In genomic region chr20:63861365-63861934, GRCh38 we compare ENCODE assay signal across 36 cellular contexts. TPM values are rescaled to one million over a fixed set of nuclear protein-coding genes. Genes with fewer than 3 reads are reported as not detected.
DNase-seq lines count a peak whose midpoint lies in the region; ATAC-seq and TF ChIP-seq lines count a peak whose summit lies in the region.
"Had no signal": no experiment of that assay in that cellular context is flagged by ENCODE, and none has a peak within 500 bp of the region (broad histone marks: within the 10 kb centered on the region; RNA-seq: fewer than 3 reads in every experiment).

Gene ABHD16B (plus strand): TSS chr20:63861498. CDS start chr20:63861541, 43 bp downstream.

- ATAC-seq in central memory CD8-positive, alpha-beta T cell (replicated peaks; ENCODE audit: extremely low read depth, poor library complexity, severe bottlenecking), result no peak
- no peak for ATAC-seq in foreskin keratinocyte
- ATAC-seq: gastroesophageal sphincter, GM12878, left ventricle myocardium superior, sciatic nerve, SK-N-SH treated with all-trans-retinoic acid at 6 μM for 48 hours had no signal

- no peak within 1 kb of the TSS for H3K4ac ChIP-seq in neuronal stem cell (ENCODE audit: low read length)

- no peak within 1 kb of the TSS for H3K4me2 ChIP-seq in neuronal stem cell (ENCODE audit: insufficient read depth, low read length, poor library complexity, severe bottlenecking)
- H3K4me2 ChIP-seq in neural progenitor cell, result no peak within 1 kb of the TSS

- H2BK120ac ChIP-seq in neuronal stem cell (ENCODE audit: low read depth, low read length), result no peak within 1 kb of the TSS

- H3K4me3 Mint-ChIP-seq in CD14-positive monocyte (peak within 1 kb of the TSS; percentile 50 to 77), neural progenitor cell (no peak within 1 kb of the TSS)
- no peak within 1 kb of the TSS for H3K4me3 Mint-ChIP-seq in central memory CD8-positive, alpha-beta T cell
- H3K4me3 Mint-ChIP-seq in activated CD4-positive, alpha-beta T cell treated with anti-CD3 and anti-CD28 coated beads, Interleukin-2, amount 10 ng/mL, durations not matched to agents 24 days and 14 days, result no peak within 1 kb of the TSS
- H3K4me3 Mint-ChIP-seq: activated naive CD8-positive, alpha-beta T cell treated with anti-CD3 and anti-CD28 coated beads, Interleukin-2, amount 10 ng/mL, durations not matched to agents 7 days and 5 days; neural crest cell had no signal

- H3K9me3 Mint-ChIP-seq in CD14-positive monocyte (no peaks in the 10 kb centered on the region), neural progenitor cell (no peaks in the 10 kb centered on the region)
- H3K9me3 Mint-ChIP-seq in central memory CD8-positive, alpha-beta T cell, result no peaks in the 10 kb centered on the region
- no peaks in the 10 kb centered on the region for H3K9me3 Mint-ChIP-seq in activated CD4-positive, alpha-beta T cell treated with anti-CD3 and anti-CD28 coated beads, Interleukin-2, amount 10 ng/mL, durations not matched to agents 24 days and 14 days
- H3K9me3 Mint-ChIP-seq: activated naive CD8-positive, alpha-beta T cell treated with anti-CD3 and anti-CD28 coated beads, Interleukin-2, amount 10 ng/mL, durations not matched to agents 7 days and 5 days; neural crest cell had no signal

- H3K4me1 ChIP-seq in neuronal stem cell (ENCODE audit: control insufficient read depth in 2 of 2, insufficient read depth in 1 of 2, low read depth in 1 of 2, low read length in 2 of 2), result peaks cover 19 to 33% of the 10 kb centered on the region in 2 donors
- H3K4me1 ChIP-seq in neural progenitor cell, result peaks cover 23% of the 10 kb centered on the region
- H3K4me1 ChIP-seq in foreskin keratinocyte, result no peaks in the 10 kb centered on the region

- H3K23ac ChIP-seq in neuronal stem cell (ENCODE audit: low read depth, low read length, poor library complexity), result peak within 1 kb of the TSS; percentile 85

- TF ChIP-seq CTCF in CD14-positive monocyte (IDR thresholded peaks at IDR 0.05), result no peak
- TF ChIP-seq CTCF in HL-60 (IDR thresholded peaks at IDR 0.05; ENCODE audit: insufficient read depth, low read length), result no peak
- TF ChIP-seq CTCF in neural progenitor cell (IDR thresholded peaks at IDR 0.05), result no peak
- no peak for TF ChIP-seq CTCF in foreskin keratinocyte (conservative IDR thresholded peaks at IDR 0.05)

- H2BK5ac ChIP-seq in neuronal stem cell (ENCODE audit: low read length), result peak within 1 kb of the TSS; percentile 75

- intact Hi-C loops in CD14-positive monocyte (cut with micrococcal nuclease), result loop anchor here (2.0 to 10.0 kb wide), 4 partner anchors 15 to 327 kb away; partner anchors contain the start of gene PTK6 (in 1 of the 2)
- intact Hi-C loops in activated CD4-positive, alpha-beta T cell treated with anti-CD3 and anti-CD28 coated beads, Interleukin-2, amount 10 ng/mL, durations not matched to agents 24 days and 14 days (cut with micrococcal nuclease), result loop anchor here (10.0 kb wide), 1 partner anchor 203 kb away; the partner anchor contains the start of gene TCEA2

- H3K36me3 ChIP-seq in neuronal stem cell (replicated peaks in 1 of 2; ENCODE audit: control insufficient read depth in 2 of 2, insufficient read depth in 2 of 2, low read length in 2 of 2) (peaks cover 8 to 33% of the 10 kb centered on the region in 2 donors), neural progenitor cell (no peaks in the 10 kb centered on the region)
- H3K36me3 ChIP-seq: uterus had no signal

- H3K27me3 ChIP-seq in HL-60 (ENCODE audit: insufficient read depth, poor library complexity, severe bottlenecking) (no peaks in the 10 kb centered on the region), neuronal stem cell (ENCODE audit: control insufficient read depth in 3 of 3, insufficient read depth in 3 of 3, low read depth in 1 of 3, low read length in 3 of 3) (no peaks in the 10 kb centered on the region), neural progenitor cell (no peaks in the 10 kb centered on the region), foreskin keratinocyte (peaks cover 24% of the 10 kb centered on the region)
- H3K27me3 ChIP-seq: uterus had no signal

- H3K4me1 Mint-ChIP-seq in CD14-positive monocyte, result peaks cover 60% of the 10 kb centered on the region
- H3K4me1 Mint-ChIP-seq in central memory CD8-positive, alpha-beta T cell, result peaks cover 47% of the 10 kb centered on the region
- peaks cover 45% of the 10 kb centered on the region for H3K4me1 Mint-ChIP-seq in neural progenitor cell
- H3K4me1 Mint-ChIP-seq in activated CD4-positive, alpha-beta T cell treated with anti-CD3 and anti-CD28 coated beads, Interleukin-2, amount 10 ng/mL, durations not matched to agents 24 days and 14 days, result peaks cover 30% of the 10 kb centered on the region

- H3K14ac ChIP-seq in neuronal stem cell (ENCODE audit: low read length), result no peak within 1 kb of the TSS

- peak within 1 kb of the TSS; percentile 96 for H2AK5ac ChIP-seq in neuronal stem cell (ENCODE audit: low read depth, low read length)

- no peak within 1 kb of the TSS for H2BK15ac ChIP-seq in neuronal stem cell (ENCODE audit: low read length)

- H3K27ac Mint-ChIP-seq in CD14-positive monocyte (peak within 1 kb of the TSS; percentile 79 to 92 (median 89)), neural progenitor cell (no peak within 1 kb of the TSS)
- peak within 1 kb of the TSS; percentile 68 for H3K27ac Mint-ChIP-seq in central memory CD8-positive, alpha-beta T cell (ENCODE audit: low read depth)
- no peak within 1 kb of the TSS for H3K27ac Mint-ChIP-seq in activated CD4-positive, alpha-beta T cell treated with anti-CD3 and anti-CD28 coated beads, Interleukin-2, amount 10 ng/mL, durations not matched to agents 24 days and 14 days
- H3K27ac Mint-ChIP-seq: activated naive CD8-positive, alpha-beta T cell treated with anti-CD3 and anti-CD28 coated beads, Interleukin-2, amount 10 ng/mL, durations not matched to agents 7 days and 5 days; progenitor cell of endocrine pancreas had no signal

- DNase-seq in CD14-positive monocyte (ENCODE audit: low spot score) (no peak), HL-60 (ENCODE audit: low read depth in 1 of 2, low spot score in 1 of 2) (no peak), neuronal stem cell (ENCODE audit: low spot score) (no peak), neural progenitor cell (ENCODE audit: low spot score) (no peak), SKM-1 (lab: John Stamatoyannopoulos, UW; ENCODE audit: unreplicated experiment) (no peak), foreskin keratinocyte (no peak)
- no peak for DNase-seq in central memory CD8-positive, alpha-beta T cell (ENCODE audit: low spot score in 2 of 2)
- no peak for DNase-seq in activated CD4-positive, alpha-beta T cell treated with anti-CD3 and anti-CD28 coated beads, Interleukin-2, amount 10 ng/mL, durations not matched to agents 24 days and 14 days
- DNase-seq: activated CD4-positive, alpha-beta T cell treated with anti-CD3 and anti-CD28 coated beads for 4 hours; activated CD8-positive, alpha-beta memory T cell treated with anti-CD3 and anti-CD28 coated beads for 24 hours; activated effector memory CD4-positive, alpha-beta T cell treated with anti-CD3 and anti-CD28 coated beads, Interleukin-2, amount 50 U/mL, for 16 hours; activated naive CD8-positive, alpha-beta T cell treated with anti-CD3 and anti-CD28 coated beads, Interleukin-2, amount 10 ng/mL, durations not matched to agents 7 days and 5 days; dermis blood vessel endothelial cell; esophagus squamous epithelium; GM23248; left ventricle myocardium superior; NCI-H146; NCI-H2107; NCI-H446; NCI-H774; stimulated activated CD4-positive, alpha-beta T cell treated with anti-CD3 and anti-CD28 coated beads, Interleukin-4, amount 100 ng/mL, for 24 hours; stimulated activated naive CD4-positive, alpha-beta T cell; uterus had no signal

- H3K27me3 Mint-ChIP-seq in CD14-positive monocyte (ENCODE audit: low read depth in 3 of 3) (peaks cover 7 to 25% (median 20%) of the 10 kb centered on the region in 3 donors), neural progenitor cell (ENCODE audit: insufficient read depth, low read depth) (peaks cover 4% of the 10 kb centered on the region)
- H3K27me3 Mint-ChIP-seq in central memory CD8-positive, alpha-beta T cell, result no peaks in the 10 kb centered on the region
- H3K27me3 Mint-ChIP-seq in activated CD4-positive, alpha-beta T cell treated with anti-CD3 and anti-CD28 coated beads, Interleukin-2, amount 10 ng/mL, durations not matched to agents 24 days and 14 days, result no peaks in the 10 kb centered on the region
- H3K27me3 Mint-ChIP-seq: activated naive CD8-positive, alpha-beta T cell treated with anti-CD3 and anti-CD28 coated beads, Interleukin-2, amount 10 ng/mL, durations not matched to agents 7 days and 5 days had no signal

- H3K9ac ChIP-seq in neuronal stem cell (ENCODE audit: low read depth, low read length, poor library complexity) (no peak within 1 kb of the TSS), neural progenitor cell (no peak within 1 kb of the TSS)
- H3K9ac ChIP-seq: GM23248 had no signal

- no CpG with 5 or more reads among the region's 59 CpGs for WGBS in neuronal stem cell (ENCODE audit: extremely low coverage in 2 of 2, insufficient read length in 2 of 2, insufficient replicate concordance in 1 of 2), 2 donors

- peak within 1 kb of the TSS; percentile 82 for H4K8ac ChIP-seq in neuronal stem cell (ENCODE audit: low read depth, low read length)

- H4K91ac ChIP-seq in neuronal stem cell (ENCODE audit: low read depth, low read length, poor library complexity), result no peak within 1 kb of the TSS

- no peaks in the 10 kb centered on the region for H4K20me1 ChIP-seq in neural progenitor cell (ENCODE audit: low read depth)

- H3K36me3 Mint-ChIP-seq in CD14-positive monocyte (peaks cover 7 to 34% of the 10 kb centered on the region in 2 donors), neural progenitor cell (peaks cover 2% of the 10 kb centered on the region)
- H3K36me3 Mint-ChIP-seq in central memory CD8-positive, alpha-beta T cell (ENCODE audit: insufficient read depth), result peaks cover 14% of the 10 kb centered on the region
- H3K36me3 Mint-ChIP-seq in activated CD4-positive, alpha-beta T cell treated with anti-CD3 and anti-CD28 coated beads, Interleukin-2, amount 10 ng/mL, durations not matched to agents 24 days and 14 days (ENCODE audit: low read depth), result peaks cover 23% of the 10 kb centered on the region

- H3K18ac ChIP-seq in neuronal stem cell (ENCODE audit: low read length), result peak within 1 kb of the TSS; percentile 48

- H3K9me3 ChIP-seq in neuronal stem cell (replicated peaks in 1 of 2; ENCODE audit: control insufficient read depth in 2 of 2, insufficient read depth in 1 of 2, low read depth in 1 of 2, low read length in 2 of 2), result no peaks in the 10 kb centered on the region
- H3K9me3 ChIP-seq in neural progenitor cell (ENCODE audit: low read depth), result no peaks in the 10 kb centered on the region
- H3K9me3 ChIP-seq: esophagus squamous epithelium, gastroesophageal sphincter, suprapubic skin, uterus had no signal

- H3K79me2 ChIP-seq in neural progenitor cell (ENCODE audit: low read depth), result peaks cover 13% of the 10 kb centered on the region

- H2BK12ac ChIP-seq in neuronal stem cell (ENCODE audit: low read length), result peak within 1 kb of the TSS; percentile 16

- no peak within 1 kb of the TSS for H3K4me3 ChIP-seq in HL-60 (replicated peaks; ENCODE audit: insufficient read depth, low read length)
- H3K4me3 ChIP-seq in neuronal stem cell (ENCODE audit: low read length in 2 of 2), result no peak within 1 kb of the TSS
- no peak within 1 kb of the TSS for H3K4me3 ChIP-seq in neural progenitor cell
- H3K4me3 ChIP-seq: esophagus squamous epithelium, gastroesophageal sphincter, GM12878, GM23248, suprapubic skin, uterus had no signal

- peaks cover 46% of the 10 kb centered on the region for H3F3A ChIP-seq in neural progenitor cell (ENCODE audit: low read depth)

- H2AFZ ChIP-seq in neuronal stem cell (ENCODE audit: low read length), result no peak within 1 kb of the TSS
- H2AFZ ChIP-seq in neural progenitor cell (replicated peaks), result no peak within 1 kb of the TSS
- H2AFZ ChIP-seq: GM23248 had no signal

- H3K27ac ChIP-seq in HL-60 (replicated peaks) (peak within 1 kb of the TSS; percentile 25; the same call in 1 of the 2 replicates), neuronal stem cell (replicated peaks; ENCODE audit: low read length) (no peak within 1 kb of the TSS), neural progenitor cell (no peak within 1 kb of the TSS), foreskin keratinocyte (no peak within 1 kb of the TSS)
- H3K27ac ChIP-seq: GM23248, suprapubic skin, uterus had no signal

- peaks cover 17% of the 10 kb centered on the region for H3K79me1 ChIP-seq in neuronal stem cell (ENCODE audit: low read depth, low read length)

RNA-seq across cellular contexts. Expression of gene ABHD16B, which starts in this region (rescaled TPM):
- not detected for polyA plus RNA-seq in CD14-positive monocyte
- not detected for polyA plus RNA-seq in neuronal stem cell (2013, experiment 1 of 2)
- polyA plus RNA-seq in neuronal stem cell (2013, experiment 2 of 2), result not detected
- total RNA-seq in neural progenitor cell (ENCODE audit: low replicate concordance), result not detected in 2 replicates
- not detected in 2 replicates for total RNA-seq in foreskin keratinocyte
- not detected in 2 replicates for polyA plus RNA-seq in foreskin keratinocyte
- 0.19 TPM in 1 of 2 replicates, not detected in the other for total RNA-seq in activated CD4-positive, alpha-beta T cell treated with anti-CD3 and anti-CD28 coated beads, Interleukin-2, amount 10 ng/mL, durations not matched to agents 24 days and 14 days
- total RNA-seq: activated naive CD8-positive, alpha-beta T cell treated with anti-CD3 and anti-CD28 coated beads, Interleukin-2, amount 10 ng/mL, durations not matched to agents 7 days and 5 days; astrocyte; Daoy; dermis blood vessel endothelial cell; esophagus squamous epithelium; gastroesophageal sphincter; GM12878; GM23248; HT-29; left ventricle myocardium superior; mononuclear cell; neural crest cell; progenitor cell of endocrine pancreas; sciatic nerve; suprapubic skin; T-helper 2 cell treated with Interferon-gamma antibody and Interleukin-4, amounts not matched to agents 100 ng/mL and 5 ng/mL, for 36 hours; uterus had no signal
- polyA plus RNA-seq: AG04450, GM23248 had no signal

Comparison
In these comparisons a context has a peak if more than half of its experiments do, and no peak if none do; other contexts are left out.
1. H3K27ac Mint-ChIP-seq: peak in CD14-positive monocyte (7 of 7) and central memory CD8-positive, alpha-beta T cell (single experiment); none in neural progenitor cell (single experiment) and activated CD4-positive, alpha-beta T cell treated with anti-CD3 and anti-CD28 coated beads, Interleukin-2, amount 10 ng/mL, durations not matched to agents 24 days and 14 days (single experiment).
2. H3K4me3 Mint-ChIP-seq: peak in CD14-positive monocyte (2 of 2); none in central memory CD8-positive, alpha-beta T cell (single experiment), neural progenitor cell (single experiment) and activated CD4-positive, alpha-beta T cell treated with anti-CD3 and anti-CD28 coated beads, Interleukin-2, amount 10 ng/mL, durations not matched to agents 24 days and 14 days (single experiment).